ENCODE assay signal across 1 cellular context in genomic region chr20:21147593-21147992, GRCh38.
TF ChIP-seq lines count a peak whose summit lies in the region.

No MANE protein-coding gene starts in this region.

TF ChIP-seq in WTC11, 78 proteins besides CTCF, POLR2A, EP300 and RAD21 (continued from another document):
- TF ChIP-seq, protein P1, sequence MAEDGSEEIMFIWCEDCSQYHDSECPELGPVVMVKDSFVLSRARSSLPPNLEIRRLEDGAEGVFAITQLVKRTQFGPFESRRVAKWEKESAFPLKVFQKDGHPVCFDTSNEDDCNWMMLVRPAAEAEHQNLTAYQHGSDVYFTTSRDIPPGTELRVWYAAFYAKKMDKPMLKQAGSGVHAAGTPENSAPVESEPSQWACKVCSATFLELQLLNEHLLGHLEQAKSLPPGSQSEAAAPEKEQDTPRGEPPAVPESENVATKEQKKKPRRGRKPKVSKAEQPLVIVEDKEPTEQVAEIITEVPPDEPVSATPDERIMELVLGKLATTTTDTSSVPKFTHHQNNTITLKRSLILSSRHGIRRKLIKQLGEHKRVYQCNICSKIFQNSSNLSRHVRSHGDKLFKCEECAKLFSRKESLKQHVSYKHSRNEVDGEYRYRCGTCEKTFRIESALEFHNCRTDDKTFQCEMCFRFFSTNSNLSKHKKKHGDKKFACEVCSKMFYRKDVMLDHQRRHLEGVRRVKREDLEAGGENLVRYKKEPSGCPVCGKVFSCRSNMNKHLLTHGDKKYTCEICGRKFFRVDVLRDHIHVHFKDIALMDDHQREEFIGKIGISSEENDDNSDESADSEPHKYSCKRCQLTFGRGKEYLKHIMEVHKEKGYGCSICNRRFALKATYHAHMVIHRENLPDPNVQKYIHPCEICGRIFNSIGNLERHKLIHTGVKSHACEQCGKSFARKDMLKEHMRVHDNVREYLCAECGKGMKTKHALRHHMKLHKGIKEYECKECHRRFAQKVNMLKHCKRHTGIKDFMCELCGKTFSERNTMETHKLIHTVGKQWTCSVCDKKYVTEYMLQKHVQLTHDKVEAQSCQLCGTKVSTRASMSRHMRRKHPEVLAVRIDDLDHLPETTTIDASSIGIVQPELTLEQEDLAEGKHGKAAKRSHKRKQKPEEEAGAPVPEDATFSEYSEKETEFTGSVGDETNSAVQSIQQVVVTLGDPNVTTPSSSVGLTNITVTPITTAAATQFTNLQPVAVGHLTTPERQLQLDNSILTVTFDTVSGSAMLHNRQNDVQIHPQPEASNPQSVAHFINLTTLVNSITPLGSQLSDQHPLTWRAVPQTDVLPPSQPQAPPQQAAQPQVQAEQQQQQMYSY (CRISPR knock-in tag; IDR thresholded peaks at IDR 0.05) = no peak
- TF ChIP-seq RELA (CRISPR knock-in tag; IDR thresholded peaks at IDR 0.05; ENCODE audit: borderline replicate concordance) (no peak), GRHL2 (CRISPR knock-in tag; IDR thresholded peaks at IDR 0.05; ENCODE audit: insufficient replicate concordance, severe bottlenecking) (no peak), NFE2L1 (CRISPR knock-in tag; IDR thresholded peaks at IDR 0.05) (no peak), ATF2 (CRISPR knock-in tag; IDR thresholded peaks at IDR 0.05; ENCODE audit: borderline replicate concordance, low read depth) (no peak), NR3C1 (CRISPR knock-in tag; conservative IDR thresholded peaks at IDR 0.05; ENCODE audit: low read depth) (no peak), NFATC4 (CRISPR knock-in tag; IDR thresholded peaks at IDR 0.05) (no peak), MYBL2 (CRISPR knock-in tag; IDR thresholded peaks at IDR 0.05) (no peak), CREM (CRISPR knock-in tag; IDR thresholded peaks at IDR 0.05) (no peak), ZNF138 (CRISPR knock-in tag; conservative IDR thresholded peaks at IDR 0.05) (no peak), ZNF416 (CRISPR knock-in tag; IDR thresholded peaks at IDR 0.05) (no peak), ZBTB21 (CRISPR knock-in tag; IDR thresholded peaks at IDR 0.05; ENCODE audit: borderline replicate concordance) (no peak), E2F5 (CRISPR knock-in tag; IDR thresholded peaks at IDR 0.05) (no peak), RORB (CRISPR knock-in tag; IDR thresholded peaks at IDR 0.05) (no peak), USF2 (CRISPR knock-in tag; IDR thresholded peaks at IDR 0.05) (no peak)
- TF ChIP-seq, protein P2, sequence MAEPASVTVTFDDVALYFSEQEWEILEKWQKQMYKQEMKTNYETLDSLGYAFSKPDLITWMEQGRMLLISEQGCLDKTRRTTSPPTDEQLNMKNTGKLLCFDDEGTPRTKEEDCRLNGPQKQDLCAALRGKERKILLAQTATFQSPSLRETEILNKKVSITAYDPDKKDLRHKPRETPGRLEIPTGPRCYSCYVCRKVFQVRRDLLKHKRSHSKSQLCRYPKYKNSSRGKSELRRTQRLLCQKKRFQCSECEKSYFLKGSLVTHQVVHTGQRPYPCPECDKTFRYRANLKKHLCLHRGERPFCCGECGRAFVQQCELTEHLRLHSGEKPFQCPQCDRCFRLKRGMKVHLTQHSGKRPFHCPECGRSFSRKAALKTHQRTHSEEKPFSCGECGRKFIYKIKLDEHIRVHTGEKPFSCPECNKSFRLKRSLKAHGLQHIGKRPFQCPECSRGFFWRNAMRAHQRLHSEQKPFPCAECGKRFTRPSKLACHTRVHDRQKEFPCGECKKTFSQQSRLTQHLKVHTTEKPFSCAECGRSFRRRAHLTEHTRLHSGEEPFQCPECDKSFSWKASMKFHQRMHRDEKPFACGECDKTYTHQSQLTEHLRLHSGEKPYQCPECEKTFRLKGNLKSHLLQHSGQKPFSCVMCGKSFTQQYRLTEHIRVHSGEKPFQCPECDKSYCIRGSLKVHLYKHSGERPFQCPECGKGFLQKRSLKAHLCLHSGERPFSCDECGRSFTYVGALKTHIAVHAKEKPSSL (CRISPR knock-in tag; conservative IDR thresholded peaks at IDR 0.05) = no peak
TF ChIP-seq in WTC11: peak in this region for 0.
